26 cellular contexts compared by ENCODE assay signal in the genomic region with DNA sequence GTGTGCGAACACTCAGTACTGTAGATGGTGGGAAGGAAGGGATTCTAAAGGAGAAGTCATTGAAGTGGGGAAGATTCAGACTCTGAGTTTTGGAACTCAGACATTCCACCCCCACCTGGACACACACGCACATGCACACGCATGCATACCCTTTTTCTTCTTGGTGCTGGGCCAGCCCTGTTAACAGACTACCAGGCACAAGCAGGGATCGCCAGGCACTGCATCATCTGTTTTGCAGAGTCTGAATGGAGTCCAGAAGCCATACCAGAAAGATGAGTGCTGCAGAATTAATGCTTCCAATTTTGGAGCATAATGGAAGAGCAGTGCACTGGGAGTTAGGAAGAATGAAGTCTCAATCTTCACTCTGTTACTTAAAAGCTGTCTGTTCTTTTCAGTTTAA.
A peak's percentile ranks its signal among the peaks of the same experiment; 100 is the strongest.
DNase-seq lines count a peak whose midpoint lies in the region; ATAC-seq, FAIRE-seq and TF ChIP-seq lines count a peak whose summit lies in the region.
"Had no signal": no experiment of that assay in that cellular context is flagged by ENCODE, and none has a peak within 500 bp of the region (broad histone marks: within the 10 kb centered on the region; RNA-seq: fewer than 3 reads in every experiment).

No MANE protein-coding gene starts in this region.

- TF ChIP-seq CTCF in fibroblast of the aortic adventitia (IDR thresholded peaks at IDR 0.05; ENCODE audit: insufficient read depth, low read length) (no peak), pancreas (IDR thresholded peaks at IDR 0.05) (no peak)

- H3K27me3 ChIP-seq in pancreas, result no peaks in the 10 kb centered on the region
- H3K27me3 ChIP-seq: gastroesophageal sphincter, SJCRH30 had no signal

- WGBS in pancreas, 2 donors, result 82% methylated on average over 4 of the region's 4 CpGs

- no peaks in the 10 kb centered on the region for H3K9me3 ChIP-seq in pancreas
- H3K9me3 ChIP-seq: gastroesophageal sphincter, SJCRH30 had no signal

- no peaks in the 10 kb centered on the region for H3K36me3 ChIP-seq in pancreas
- H3K36me3 ChIP-seq: gastroesophageal sphincter, SJCRH30 had no signal

- FAIRE-seq in pancreas (lab: Jason Lieb, UNC) (no peak), RCC 7860 (lab: Jason Lieb, UNC) (no peak)
- FAIRE-seq: G401.6, GM12878 had no signal

- no peak overlapping the region for H3K27ac ChIP-seq in pancreas
- H3K27ac ChIP-seq: gastroesophageal sphincter, SJCRH30 had no signal

- no peak for ATAC-seq in pancreas
- ATAC-seq: activated CD8-positive, alpha-beta T cell treated with anti-CD3 and anti-CD28 coated beads for 36 hours; gastroesophageal sphincter; GM12878; HCT116; left colon; PC-3 had no signal

- DNase-seq in AG20443 (ENCODE audit: low spot score), result peak; percentile 79
- peak; percentile 3 for DNase-seq in NCI-H226
- DNase-seq in fibroblast of the aortic adventitia (ENCODE audit: low read depth), result peak; percentile 37
- DNase-seq in stromal cell of bone marrow (ENCODE audit: low read depth), result peak; percentile 45
- no peak for DNase-seq in D341Med (ENCODE audit: low spot score)
- no peak for DNase-seq in pancreas
- no peak for DNase-seq in NCI-H2196 (lab: John Stamatoyannopoulos, UW; ENCODE audit: unreplicated experiment)
- DNase-seq in RCC 7860 (ENCODE audit: low spot score), result no peak
- DNase-seq: activated B cell treated with CpG ODN at 0.5 μM for 24 hours; activated CD8-positive, alpha-beta T cell treated with anti-CD3 and anti-CD28 coated beads for 36 hours; activated naive CD4-positive, alpha-beta T cell treated with anti-CD3 and anti-CD28 coated beads for 36 hours; activated T-cell treated with anti-CD3 and anti-CD28 coated beads, Interleukin-2, amount 50 U/mL, for 1 hour; cortex of kidney; left colon; NCI-H1436 treated with DMSO at 0.1 percent for 48 hours; NCI-H2171; NCI-H774; nephron progenitor cell; PC-3; SJCRH30; stimulated activated CD4-positive, alpha-beta T cell treated with anti-CD3 and anti-CD28 coated beads, Interleukin-4, amount 100 ng/mL, for 4 hours had no signal

- H3K4me3 ChIP-seq in fibroblast of the aortic adventitia (ENCODE audit: low read depth, low read length) (no peak overlapping the region), pancreas (no peak overlapping the region)
- H3K4me3 ChIP-seq: gastroesophageal sphincter, GM12878, SJCRH30, smooth muscle cell had no signal

- intact Hi-C loops in pancreas (cut with DNase I), result no loop called here

- H3K4me1 ChIP-seq in pancreas, result no peaks in the 10 kb centered on the region
- H3K4me1 ChIP-seq: SJCRH30 had no signal

Comparison
In these comparisons a context has a peak if more than half of its experiments do, and no peak if none do; other contexts are left out.
1. DNase-seq: peak in AG20443 (single experiment), NCI-H226 (single experiment), fibroblast of the aortic adventitia (single experiment) and stromal cell of bone marrow (single experiment); none in D341Med (single experiment), pancreas (0 of 6), NCI-H2196 (single experiment) and RCC 7860 (single experiment).